In genomic region chrX:33725556-33726232, GRCh38 we compare ENCODE assay signal across 11 cellular contexts.
DNase-seq lines count a peak whose midpoint lies in the region; ATAC-seq, FAIRE-seq and TF ChIP-seq lines count a peak whose summit lies in the region.
"Had no signal": no experiment of that assay in that cellular context is flagged by ENCODE, and none has a peak within 500 bp of the region (broad histone marks: within the 10 kb centered on the region; RNA-seq: fewer than 3 reads in every experiment).

No MANE protein-coding gene starts in this region.

- intact Hi-C loops in Right ventricle myocardium superior (cut with DNase I), result no loop called here

- H3K36me3 ChIP-seq in right atrium auricular region (no peaks in the 10 kb centered on the region), bronchial epithelial cell (ENCODE audit: control insufficient read depth, insufficient read depth, low read length) (no peaks in the 10 kb centered on the region), mesenchymal stem cell (ENCODE audit: control insufficient read depth in 1 of 2, insufficient read depth in 2 of 2, low read depth in 1 of 2, low read length in 2 of 2) (no peaks in the 10 kb centered on the region)

- no peak overlapping the region for H3K27ac ChIP-seq in right atrium auricular region
- H3K27ac ChIP-seq in mesenchymal stem cell (ENCODE audit: low read length, poor library complexity, severe bottlenecking), result no peak overlapping the region

- no peak overlapping the region for H3K23ac ChIP-seq in mesenchymal stem cell (ENCODE audit: low read length in 2 of 2)

- no peaks in the 10 kb centered on the region for H3K9me3 ChIP-seq in right atrium auricular region
- H3K9me3 ChIP-seq in mesenchymal stem cell (ENCODE audit: control insufficient read depth, low read length), result no peaks in the 10 kb centered on the region

- WGBS in mesenchymal stem cell, result 2% methylated on average over 14 of the region's 15 CpGs

- H3K27me3 ChIP-seq in right atrium auricular region (no peaks in the 10 kb centered on the region), bronchial epithelial cell (ENCODE audit: control insufficient read depth, insufficient read depth, low read length) (no peaks in the 10 kb centered on the region), mesenchymal stem cell (ENCODE audit: control insufficient read depth in 1 of 2, insufficient read depth in 1 of 2, low read length in 2 of 2) (peaks cover 0 to 6% of the 10 kb centered on the region in 2 experiments)

- H2AK5ac ChIP-seq in mesenchymal stem cell (ENCODE audit: low read length, severe bottlenecking), result no peak overlapping the region

- H3K18ac ChIP-seq in mesenchymal stem cell (ENCODE audit: low read depth in 1 of 2, low read length in 2 of 2), result no peak overlapping the region

- no peaks in the 10 kb centered on the region for H3K79me1 ChIP-seq in mesenchymal stem cell (replicated peaks; ENCODE audit: low read length, poor library complexity, severe bottlenecking)

- H2BK5ac ChIP-seq in mesenchymal stem cell (ENCODE audit: low read depth, low read length, poor library complexity, severe bottlenecking), result no peak overlapping the region

- H3K4me1 ChIP-seq in right atrium auricular region (no peaks in the 10 kb centered on the region), mesenchymal stem cell (ENCODE audit: control insufficient read depth, insufficient read depth, low read depth, low read length) (peaks cover 2% of the 10 kb centered on the region)

- peak overlapping the region; percentile 86 for H3K4me2 ChIP-seq in mesenchymal stem cell (ENCODE audit: low read length, poor library complexity, severe bottlenecking)

- no peak overlapping the region for H3K14ac ChIP-seq in mesenchymal stem cell (ENCODE audit: low read length in 2 of 2)

- H3K9ac ChIP-seq in mesenchymal stem cell (ENCODE audit: low read length), result no peak overlapping the region

- H2AFZ ChIP-seq in mesenchymal stem cell (ENCODE audit: low read depth, low read length), result no peak overlapping the region

- H2BK15ac ChIP-seq in mesenchymal stem cell (ENCODE audit: low read depth, poor library complexity, severe bottlenecking), result no peak overlapping the region

- H2BK120ac ChIP-seq in mesenchymal stem cell (ENCODE audit: low read depth, low read length), result no peak overlapping the region

- peak overlapping the region in 1 of 2 donors; percentile 19 for H3K4me3 ChIP-seq in right atrium auricular region
- peak overlapping the region; percentile 23 for H3K4me3 ChIP-seq in bronchial epithelial cell (ENCODE audit: low read depth, low read length)
- peak overlapping the region in 1 of 2 experiments; percentile 65 for H3K4me3 ChIP-seq in mesenchymal stem cell (ENCODE audit: insufficient read depth in 1 of 2, low read depth in 1 of 2, low read length in 2 of 2)

- no peak overlapping the region for H3K4ac ChIP-seq in mesenchymal stem cell (ENCODE audit: low read depth in 1 of 2, low read length in 2 of 2)

- peak; percentile 56 for ATAC-seq in Right ventricle myocardium superior (ENCODE audit: poor library complexity)
- ATAC-seq in GM19324 (IDR thresholded peaks at IDR 0.05; ENCODE audit: low FRiP score, unreplicated experiment), result no peak
- ATAC-seq in HG03025 (IDR thresholded peaks at IDR 0.05; ENCODE audit: low FRiP score, unreplicated experiment), result no peak
- ATAC-seq: activated T-cell treated with anti-CD3 and anti-CD28 coated beads, Interleukin-2, amount 50 U/mL, for 72 hours had no signal

- H4K91ac ChIP-seq in mesenchymal stem cell (ENCODE audit: low read length), result no peak overlapping the region

- DNase-seq in Right ventricle myocardium superior (peak; percentile 36), right atrium auricular region (ENCODE audit: low spot score) (no peak), bronchial epithelial cell (ENCODE audit: low read depth) (peak; percentile 48), mesenchymal stem cell (peak; percentile 14), NCI-H82 (lab: John Stamatoyannopoulos, UW) (no peak)
- no peak for DNase-seq in stimulated activated CD4-positive, alpha-beta T cell treated with anti-CD3 and anti-CD28 coated beads, Interleukin-4, amount 100 ng/mL, for 1 hour
- DNase-seq: activated T-cell treated with anti-CD3 and anti-CD28 coated beads, Interleukin-2, amount 50 U/mL, for 72 hours; midbrain; NCI-H1694 had no signal

- no peak for FAIRE-seq in bronchial epithelial cell (lab: Jason Lieb, UNC)

- TF ChIP-seq CTCF in right atrium auricular region (IDR thresholded peaks at IDR 0.05), result no peak
- TF ChIP-seq CTCF in bronchial epithelial cell (IDR thresholded peaks at IDR 0.05; ENCODE audit: insufficient read depth, low read length, severe bottlenecking), result no peak

- H4K8ac ChIP-seq in mesenchymal stem cell (ENCODE audit: low read length), result no peak overlapping the region

- no peak overlapping the region for H2BK12ac ChIP-seq in mesenchymal stem cell (ENCODE audit: low read length in 2 of 2)

Comparison
In these comparisons a context has a peak if more than half of its experiments do, and no peak if none do; other contexts are left out.
1. DNase-seq: peak in Right ventricle myocardium superior (single experiment), bronchial epithelial cell (single experiment) and mesenchymal stem cell (single experiment); none in right atrium auricular region (single experiment), stimulated activated CD4-positive, alpha-beta T cell treated with anti-CD3 and anti-CD28 coated beads, Interleukin-4, amount 100 ng/mL, for 1 hour (single experiment) and NCI-H82 (single experiment).